2 cellular contexts compared by ENCODE assay signal in genomic region chr16:88595921-88596320, GRCh38.
TF ChIP-seq lines count a peak whose summit lies in the region.

No MANE protein-coding gene starts in this region.

TF ChIP-seq in IMR-90, 13 proteins besides CTCF, POLR2A, EP300 and RAD21:
- TF ChIP-seq BHLHE40 (IDR thresholded peaks at IDR 0.05; ENCODE audit: low read depth, low read length) (no peak), CHD1 (IDR thresholded peaks at IDR 0.05; ENCODE audit: low read depth, low read length) (no peak)

TF ChIP-seq in GM12878, 131 proteins besides CTCF, POLR2A, EP300 and RAD21:
- TF ChIP-seq E2F4 (IDR thresholded peaks at IDR 0.05; ENCODE audit: low read depth, low read length) (no peak), ZBTB33 (IDR thresholded peaks at IDR 0.05) (peak; percentile 77; the same call in 1 of the 2 replicates)
